17 cellular contexts compared by ENCODE assay signal in the genomic region with DNA sequence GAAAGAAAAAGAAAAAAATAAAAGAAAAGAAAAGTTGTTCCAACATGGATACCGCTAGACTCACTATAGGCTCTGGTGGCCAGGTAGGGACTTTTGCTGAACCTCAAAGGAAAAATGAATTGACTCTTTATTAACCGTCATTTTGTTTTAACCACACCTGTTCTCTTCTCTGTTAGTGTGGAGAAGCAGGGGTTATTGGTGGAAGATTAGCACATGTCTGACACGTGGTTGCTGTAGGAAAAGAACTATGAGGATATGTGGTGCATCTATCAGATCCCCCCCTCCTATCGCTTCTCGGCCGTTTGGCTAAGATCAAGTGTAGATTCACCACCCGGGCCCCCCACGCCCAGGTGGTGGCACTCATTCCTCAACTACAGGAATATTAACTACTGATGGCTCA.
DNase-seq lines count a peak whose midpoint lies in the region; ATAC-seq and TF ChIP-seq lines count a peak whose summit lies in the region.
"Had no signal": no experiment of that assay in that cellular context is flagged by ENCODE, and none has a peak within 500 bp of the region (broad histone marks: within the 10 kb centered on the region; RNA-seq: fewer than 3 reads in every experiment).

No MANE protein-coding gene starts in this region.

- no peak for TF ChIP-seq CTCF in brain (conservative IDR thresholded peaks at IDR 0.05)
- no peak for TF ChIP-seq CTCF in testis (IDR thresholded peaks at IDR 0.05)
- no peak for TF ChIP-seq CTCF in heart left ventricle (IDR thresholded peaks at IDR 0.05)

- H3K4me1 Mint-ChIP-seq in activated CD4-positive, alpha-beta T cell treated with anti-CD3 and anti-CD28 coated beads, Interleukin-2, amount 10 ng/mL, durations not matched to agents 24 days and 14 days = peaks cover 22% of the 10 kb centered on the region
- H3K4me1 Mint-ChIP-seq in activated CD4-positive, alpha-beta T cell treated with anti-CD3 and anti-CD28 coated beads for 36 hours = peaks cover 28% of the 10 kb centered on the region
- H3K4me1 Mint-ChIP-seq in T-helper 17 cell (peaks cover 23% of the 10 kb centered on the region), brain (peaks cover 31% of the 10 kb centered on the region)

- H3K4me3 Mint-ChIP-seq in activated CD4-positive, alpha-beta T cell treated with anti-CD3 and anti-CD28 coated beads, Interleukin-2, amount 10 ng/mL, durations not matched to agents 24 days and 14 days = no peak overlapping the region
- no peak overlapping the region for H3K4me3 Mint-ChIP-seq in activated CD4-positive, alpha-beta T cell treated with anti-CD3 and anti-CD28 coated beads for 36 hours
- H3K4me3 Mint-ChIP-seq in T-helper 17 cell (no peak overlapping the region), brain (peak overlapping the region in 4 of 5 experiments; percentile 9 to 35 (median 32))
- H3K4me3 Mint-ChIP-seq: B cell had no signal

- DNase-seq in activated CD4-positive, alpha-beta T cell treated with anti-CD3 and anti-CD28 coated beads, Interleukin-2, amount 10 ng/mL, durations not matched to agents 24 days and 14 days = no peak
- DNase-seq in activated CD4-positive, alpha-beta T cell treated with anti-CD3 and anti-CD28 coated beads for 36 hours = no peak
- no peak for DNase-seq in T-helper 17 cell
- DNase-seq in testis = no peak
- DNase-seq in heart left ventricle = no peak
- no peak for DNase-seq in erythroblast (lab: John Stamatoyannopoulos, UW)
- DNase-seq: DMS 273 treated with DMSO at 0.1 percent for 48 hours, DMS79, EL, GDM1, IMR-90, NCI-H1092, NCI-H1417 treated with DMSO at 0.1 percent for 48 hours, Right ventricle myocardium superior had no signal

- no peak for ATAC-seq in activated CD4-positive, alpha-beta T cell treated with anti-CD3 and anti-CD28 coated beads for 36 hours
- no peak for ATAC-seq in T-helper 17 cell
- ATAC-seq in heart left ventricle = no peak

- peaks cover 10% of the 10 kb centered on the region for H3K36me3 Mint-ChIP-seq in activated CD4-positive, alpha-beta T cell treated with anti-CD3 and anti-CD28 coated beads, Interleukin-2, amount 10 ng/mL, durations not matched to agents 24 days and 14 days (ENCODE audit: low read depth)
- H3K36me3 Mint-ChIP-seq in activated CD4-positive, alpha-beta T cell treated with anti-CD3 and anti-CD28 coated beads for 36 hours (ENCODE audit: low read depth) = peaks cover 10% of the 10 kb centered on the region
- H3K36me3 Mint-ChIP-seq in T-helper 17 cell (ENCODE audit: low read depth) (no peaks in the 10 kb centered on the region), brain (no peaks in the 10 kb centered on the region)

- intact Hi-C loops in activated CD4-positive, alpha-beta T cell treated with anti-CD3 and anti-CD28 coated beads, Interleukin-2, amount 10 ng/mL, durations not matched to agents 24 days and 14 days (cut with micrococcal nuclease) = loop anchor here (5.0 to 10.0 kb wide), 5 partner anchors 93 to 1110 kb away; no protein-coding TSS in a partner anchor
- intact Hi-C loops in activated CD4-positive, alpha-beta T cell treated with anti-CD3 and anti-CD28 coated beads for 36 hours (cut with DNase I, micrococcal nuclease) = loop anchor here (2.0 to 10.0 kb wide), 11 partner anchors 16 to 1360 kb away; a partner anchor contains a TSS
- intact Hi-C loops in testis (cut with DNase I; ENCODE audit: low total_unique reads) (no loop called here), heart left ventricle (cut with DNase I) (no loop called here)

- CTCF ChIA-PET in activated CD4-positive, alpha-beta T cell treated with anti-CD3 and anti-CD28 coated beads for 36 hours (lab: Charles Lee) = no interaction called here

- H3K27ac ChIP-seq in testis = no peak overlapping the region
- no peak overlapping the region for H3K27ac ChIP-seq in heart left ventricle
- H3K27ac ChIP-seq: C4-2B had no signal

- H3K9me3 ChIP-seq in T-helper 17 cell (ENCODE audit: control insufficient read depth, low read length, poor library complexity, severe bottlenecking) (peaks cover 10% of the 10 kb centered on the region), testis (no peaks in the 10 kb centered on the region), heart left ventricle (peaks cover 0 to 31% (median 0%) of the 10 kb centered on the region in 12 donors)

- POLR2A ChIA-PET in activated CD4-positive, alpha-beta T cell treated with anti-CD3 and anti-CD28 coated beads for 36 hours (lab: Charles Lee) = no interaction called here

- peak overlapping the region; percentile 29 for H3K4me3 ChIP-seq in testis
- H3K4me3 ChIP-seq in heart left ventricle = no peak overlapping the region

- peak overlapping the region; percentile 7 for H3K27ac Mint-ChIP-seq in activated CD4-positive, alpha-beta T cell treated with anti-CD3 and anti-CD28 coated beads, Interleukin-2, amount 10 ng/mL, durations not matched to agents 24 days and 14 days
- H3K27ac Mint-ChIP-seq in activated CD4-positive, alpha-beta T cell treated with anti-CD3 and anti-CD28 coated beads for 36 hours = no peak overlapping the region
- H3K27ac Mint-ChIP-seq in T-helper 17 cell (peak overlapping the region; percentile 91), brain (no peak overlapping the region)

- H3K27me3 Mint-ChIP-seq in activated CD4-positive, alpha-beta T cell treated with anti-CD3 and anti-CD28 coated beads, Interleukin-2, amount 10 ng/mL, durations not matched to agents 24 days and 14 days = peaks cover 33% of the 10 kb centered on the region
- H3K27me3 Mint-ChIP-seq in activated CD4-positive, alpha-beta T cell treated with anti-CD3 and anti-CD28 coated beads for 36 hours = peaks cover 27% of the 10 kb centered on the region
- H3K27me3 Mint-ChIP-seq in T-helper 17 cell (peaks cover 27% of the 10 kb centered on the region), brain (peaks cover 60% of the 10 kb centered on the region)

- no peaks in the 10 kb centered on the region for H3K4me1 ChIP-seq in testis
- peaks cover 0 to 23% (median 0%) of the 10 kb centered on the region in 12 donors for H3K4me1 ChIP-seq in heart left ventricle

- no peaks in the 10 kb centered on the region for H3K27me3 ChIP-seq in testis
- peaks cover 11 to 46% (median 23%) of the 10 kb centered on the region in 9 donors for H3K27me3 ChIP-seq in heart left ventricle

- no peak for TF ChIP-seq POLR2A in testis (IDR thresholded peaks at IDR 0.05)
- no peak for TF ChIP-seq POLR2A in heart left ventricle (IDR thresholded peaks at IDR 0.05)
- no peak for TF ChIP-seq POLR2A in erythroblast (IDR thresholded peaks at IDR 0.05; ENCODE audit: low read length)

- H3K9me3 Mint-ChIP-seq in activated CD4-positive, alpha-beta T cell treated with anti-CD3 and anti-CD28 coated beads, Interleukin-2, amount 10 ng/mL, durations not matched to agents 24 days and 14 days = peaks cover 14% of the 10 kb centered on the region
- H3K9me3 Mint-ChIP-seq in activated CD4-positive, alpha-beta T cell treated with anti-CD3 and anti-CD28 coated beads for 36 hours (ENCODE audit: low read depth) = peaks cover 4% of the 10 kb centered on the region
- H3K9me3 Mint-ChIP-seq in brain = peaks cover 0 to 36% (median 7%) of the 10 kb centered on the region in 5 experiments

- WGBS in testis, 2 donors = 56 to 60% methylated on average over 8 of the region's 8 CpGs
- WGBS in heart left ventricle, 4 donors = 69 to 84% (median 79%) methylated on average over 8 of the region's 8 CpGs

- H3K36me3 ChIP-seq in testis (ENCODE audit: low read depth, missing control alignments) = no peaks in the 10 kb centered on the region
- H3K36me3 ChIP-seq in heart left ventricle = no peaks in the 10 kb centered on the region

Comparison
In these comparisons a context has a peak if more than half of its experiments do, and no peak if none do; other contexts are left out.
1. H3K27ac Mint-ChIP-seq: peak in activated CD4-positive, alpha-beta T cell treated with anti-CD3 and anti-CD28 coated beads, Interleukin-2, amount 10 ng/mL, durations not matched to agents 24 days and 14 days (single experiment) and T-helper 17 cell (single experiment); none in activated CD4-positive, alpha-beta T cell treated with anti-CD3 and anti-CD28 coated beads for 36 hours (single experiment) and brain (0 of 5).
2. H3K4me3 Mint-ChIP-seq: peak in brain (4 of 5); none in activated CD4-positive, alpha-beta T cell treated with anti-CD3 and anti-CD28 coated beads, Interleukin-2, amount 10 ng/mL, durations not matched to agents 24 days and 14 days (single experiment), activated CD4-positive, alpha-beta T cell treated with anti-CD3 and anti-CD28 coated beads for 36 hours (single experiment) and T-helper 17 cell (single experiment).
3. H3K4me3 ChIP-seq: peak in testis (2 of 2); none in heart left ventricle (0 of 12).
4. intact Hi-C loops: an anchor here in activated CD4-positive, alpha-beta T cell treated with anti-CD3 and anti-CD28 coated beads, Interleukin-2, amount 10 ng/mL, durations not matched to agents 24 days and 14 days (5.0 to 10.0 kb wide) and activated CD4-positive, alpha-beta T cell treated with anti-CD3 and anti-CD28 coated beads for 36 hours (2.0 to 10.0 kb wide); none called in testis and heart left ventricle.